14 cellular contexts compared by ENCODE assay signal in the genomic region with DNA sequence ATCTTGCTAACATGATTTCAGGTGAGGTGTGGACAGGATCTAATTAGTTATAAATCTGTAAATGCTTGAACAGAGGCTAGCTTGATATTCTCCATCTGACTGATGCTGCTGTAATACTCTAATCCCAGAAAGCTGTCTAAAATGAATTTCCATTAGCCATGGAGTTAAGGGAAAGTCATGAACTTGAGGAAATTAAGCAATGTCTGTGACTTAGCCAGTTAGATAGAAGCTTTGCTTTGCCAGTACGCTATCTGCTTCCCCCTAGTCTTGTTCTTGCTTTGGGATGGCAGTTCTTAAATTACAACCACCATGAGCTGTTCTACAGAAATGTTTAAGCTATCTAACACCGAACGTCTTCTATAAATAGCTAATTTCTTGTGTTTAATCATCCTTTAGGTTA.
DNase-seq lines count a peak whose midpoint lies in the region; ATAC-seq, FAIRE-seq and TF ChIP-seq lines count a peak whose summit lies in the region.
"Had no signal": no experiment of that assay in that cellular context is flagged by ENCODE, and none has a peak within 500 bp of the region (broad histone marks: within the 10 kb centered on the region; RNA-seq: fewer than 3 reads in every experiment).

No MANE protein-coding gene starts in this region.

- H3K79me2 ChIP-seq in astrocyte (ENCODE audit: insufficient read depth, low read length), result no peaks in the 10 kb centered on the region

- H3K27me3 Mint-ChIP-seq in astrocyte (ENCODE audit: low read depth, unreplicated experiment) (no peaks in the 10 kb centered on the region), mesothelial cell of epicardium (ENCODE audit: low read depth) (no peaks in the 10 kb centered on the region)
- H3K27me3 Mint-ChIP-seq: IgD-negative memory B cell had no signal

- no TSS peak for BruUV-seq in IMR-90 (replicated peaks; lab: Mats Ljungman, UMichigan)

- H3K27ac Mint-ChIP-seq in astrocyte (ENCODE audit: unreplicated experiment) (no peak overlapping the region), mesothelial cell of epicardium (peak overlapping the region; percentile 57)
- H3K27ac Mint-ChIP-seq: CD4-positive, CD25-positive, alpha-beta regulatory T cell; IgD-negative memory B cell had no signal

- H4K8ac ChIP-seq in IMR-90 (ENCODE audit: low read depth in 2 of 2, low read length in 2 of 2), result no peak overlapping the region

- no peak overlapping the region for H2BK120ac ChIP-seq in IMR-90 (ENCODE audit: low read depth, low read length)

- no peak overlapping the region for H2BK15ac ChIP-seq in IMR-90 (ENCODE audit: low read depth, low read length)

- H4K91ac ChIP-seq in IMR-90 (ENCODE audit: insufficient read depth, low read depth, low read length), result no peak overlapping the region

- DNase-seq in GM12892 (ENCODE audit: insufficient read length), result no peak
- peak; percentile 56 for DNase-seq in IMR-90
- DNase-seq in astrocyte (ENCODE audit: low read depth), result peak; percentile 26
- no peak for DNase-seq in mesothelial cell of epicardium (ENCODE audit: low spot score in 2 of 2, unreplicated experiment in 2 of 2)
- DNase-seq in NCI-H1105 (lab: John Stamatoyannopoulos, UW), result no peak
- DNase-seq in sciatic nerve (ENCODE audit: low spot score), result no peak
- no peak for DNase-seq in HuH-7 (ENCODE audit: low spot score)
- no peak for DNase-seq in psoas muscle
- DNase-seq: ACHN; CD4-positive, CD25-positive, alpha-beta regulatory T cell; DMS53 had no signal

- H3K4me2 ChIP-seq in IMR-90 (ENCODE audit: low read depth, low read length), result peak overlapping the region; percentile 27; the same call in 1 of the 2 replicates
- no peak overlapping the region for H3K4me2 ChIP-seq in astrocyte (ENCODE audit: low read length)
- H3K4me2 ChIP-seq: BLaER1 treated with 17β-estradiol and CSF1 and Interleukin-3, amounts not matched to agents 10 nM and 100 nM had no signal

- in situ Hi-C loops in IMR-90 (cut with MboI; ENCODE audit: low sequenced_read_pairs), result no loop called here

- H3K23ac ChIP-seq in IMR-90 (ENCODE audit: low read depth, low read length), result no peak overlapping the region

- CTCF ChIA-PET in IMR-90 (lab: Yijun Ruan, JAX), result no interaction called here

- H3K9me3 ChIP-seq in IMR-90 (ENCODE audit: control insufficient read depth, insufficient read depth, low read length), result no peaks in the 10 kb centered on the region
- no peaks in the 10 kb centered on the region for H3K9me3 ChIP-seq in astrocyte (ENCODE audit: insufficient read depth, low read depth, low read length)
- no peaks in the 10 kb centered on the region for H3K9me3 ChIP-seq in psoas muscle

- H3K36me3 Mint-ChIP-seq in astrocyte (ENCODE audit: low read depth, unreplicated experiment), result peaks cover 5% of the 10 kb centered on the region
- peaks cover 21% of the 10 kb centered on the region for H3K36me3 Mint-ChIP-seq in mesothelial cell of epicardium
- H3K36me3 Mint-ChIP-seq: CD4-positive, CD25-positive, alpha-beta regulatory T cell; IgD-negative memory B cell had no signal

- H3K56ac ChIP-seq in IMR-90 (ENCODE audit: extremely low read depth, insufficient read depth, low read length), result no peak overlapping the region

- H2AK5ac ChIP-seq in IMR-90 (ENCODE audit: low read depth, low read length), result no peak overlapping the region

- H3K4me1 Mint-ChIP-seq in astrocyte (ENCODE audit: low read depth, unreplicated experiment) (peaks cover 9% of the 10 kb centered on the region), mesothelial cell of epicardium (peaks cover 32% of the 10 kb centered on the region)
- H3K4me1 Mint-ChIP-seq: CD4-positive, CD25-positive, alpha-beta regulatory T cell; IgD-negative memory B cell had no signal

- peak overlapping the region; percentile 51; the same call in 1 of the 2 replicates for H3K18ac ChIP-seq in IMR-90 (ENCODE audit: low read depth, low read length)

- H2BK5ac ChIP-seq in IMR-90 (ENCODE audit: low read depth, low read length, poor library complexity, severe bottlenecking), result no peak overlapping the region

- no CpG with 5 or more reads among the region's 3 CpGs for WGBS in IMR-90 (ENCODE audit: extremely low coverage in 2 of 2, insufficient read length in 1 of 2), 2 experiments
- 86 to 88% (median 87%) methylated on average over 3 of the region's 3 CpGs for WGBS in psoas muscle, 3 donors

- H3K27ac ChIP-seq in IMR-90 (ENCODE audit: insufficient read depth, low read length) (no peak overlapping the region), astrocyte (ENCODE audit: low read depth, low read length) (no peak overlapping the region), psoas muscle (no peak overlapping the region)
- H3K27ac ChIP-seq: BLaER1 treated with 17β-estradiol and CSF1 and Interleukin-3, amounts not matched to agents 10 nM and 100 nM had no signal

- H3K4me1 ChIP-seq in IMR-90 (ENCODE audit: control insufficient read depth, insufficient read depth, low read length), result peaks cover 7% of the 10 kb centered on the region
- H3K4me1 ChIP-seq in astrocyte (ENCODE audit: insufficient read depth, low read length), result no peaks in the 10 kb centered on the region
- no peaks in the 10 kb centered on the region for H3K4me1 ChIP-seq in psoas muscle

- no peak overlapping the region for H3K4ac ChIP-seq in IMR-90 (ENCODE audit: low read depth, low read length)

- no peaks in the 10 kb centered on the region for H3K27me3 ChIP-seq in IMR-90 (ENCODE audit: control insufficient read depth, insufficient read depth, low read length)
- no peaks in the 10 kb centered on the region for H3K27me3 ChIP-seq in astrocyte (ENCODE audit: insufficient read depth, low read length)
- no peaks in the 10 kb centered on the region for H3K27me3 ChIP-seq in psoas muscle (ENCODE audit: insufficient read depth in 3 of 3, low read length in 2 of 3)
- H3K27me3 ChIP-seq: BLaER1 treated with 17β-estradiol and CSF1 and Interleukin-3, amounts not matched to agents 10 nM and 100 nM had no signal

- dilution Hi-C loops in IMR-90 (cut with HindIII; ENCODE audit: low sequenced_read_pairs, unreplicated experiment), result no loop called here

- TF ChIP-seq RAD21 in IMR-90 (IDR thresholded peaks at IDR 0.05; ENCODE audit: low read length), result no peak

- no peak overlapping the region for H2BK20ac ChIP-seq in IMR-90 (ENCODE audit: low read depth, low read length)

- no peak overlapping the region for H3K14ac ChIP-seq in IMR-90 (replicated peaks; ENCODE audit: low read depth, low read length)

- FAIRE-seq in GM12892 (lab: Jason Lieb, UNC), result peak; percentile 17
- no peak for FAIRE-seq in astrocyte (lab: Jason Lieb, UNC)

- H3K4me3 ChIP-seq in IMR-90 (ENCODE audit: insufficient read depth, low read depth, low read length) (no peak overlapping the region), astrocyte (ENCODE audit: insufficient read depth, low read depth, low read length) (no peak overlapping the region), psoas muscle (no peak overlapping the region)
- H3K4me3 ChIP-seq: BLaER1 treated with 17β-estradiol and CSF1 and Interleukin-3, amounts not matched to agents 10 nM and 100 nM had no signal

- H3K9me1 ChIP-seq in IMR-90 (ENCODE audit: insufficient read depth, low read length), result peaks cover 2% of the 10 kb centered on the region; the same call in 1 of the 2 replicates

- H4K5ac ChIP-seq in IMR-90 (ENCODE audit: low read depth, low read length), result no peak overlapping the region

- H2AFZ ChIP-seq in IMR-90 (replicated peaks; ENCODE audit: low read length, poor library complexity) (no peak overlapping the region), astrocyte (ENCODE audit: low read depth, low read length) (no peak overlapping the region)

- TF ChIP-seq POLR2A in GM12892 (IDR thresholded peaks at IDR 0.05; ENCODE audit: low read depth, low read length) (no peak), IMR-90 (IDR thresholded peaks at IDR 0.05; ENCODE audit: low read depth, low read length) (no peak)

- TF ChIP-seq CTCF in IMR-90 (conservative IDR thresholded peaks at IDR 0.05; ENCODE audit: low read depth, low read length), result no peak
- TF ChIP-seq CTCF in astrocyte (IDR thresholded peaks at IDR 0.05; ENCODE audit: insufficient read depth, low read depth, low read length), result no peak
- no peak for TF ChIP-seq CTCF in mesothelial cell of epicardium (IDR thresholded peaks at IDR 0.05; ENCODE audit: unreplicated experiment)
- no peak for TF ChIP-seq CTCF in psoas muscle (IDR thresholded peaks at IDR 0.05)

- H3K9ac ChIP-seq in IMR-90 (ENCODE audit: low read depth, low read length) (no peak overlapping the region), astrocyte (ENCODE audit: low read length) (no peak overlapping the region)
- H3K9ac ChIP-seq: BLaER1 treated with 17β-estradiol and CSF1 and Interleukin-3, amounts not matched to agents 10 nM and 100 nM had no signal

- no peak overlapping the region for H2AK9ac ChIP-seq in IMR-90 (replicated peaks; ENCODE audit: low read depth, low read length, poor library complexity)

- intact Hi-C loops in IMR-90 (cut with micrococcal nuclease), result no loop called here
- intact Hi-C loops in sciatic nerve (cut with DNase I), result no loop called here
- intact Hi-C loops in psoas muscle (cut with DNase I), result no loop called here

- H3K36me3 ChIP-seq in IMR-90 (ENCODE audit: control insufficient read depth, insufficient read depth, low read length), result no peaks in the 10 kb centered on the region
- no peaks in the 10 kb centered on the region for H3K36me3 ChIP-seq in astrocyte (ENCODE audit: insufficient read depth, low read length)
- no peaks in the 10 kb centered on the region for H3K36me3 ChIP-seq in psoas muscle (ENCODE audit: insufficient read depth in 1 of 2, low read depth in 1 of 2)

- ATAC-seq in IMR-90 (ENCODE audit: low read depth), result no peak
- no peak for ATAC-seq in sciatic nerve
- no peak for ATAC-seq in psoas muscle
- ATAC-seq: HCT116 had no signal

- H4K20me1 ChIP-seq in IMR-90 (ENCODE audit: insufficient read depth, low read length) (no peaks in the 10 kb centered on the region), astrocyte (ENCODE audit: insufficient read depth, low read length) (no peaks in the 10 kb centered on the region)
- H4K20me1 ChIP-seq: BLaER1 treated with 17β-estradiol and CSF1 and Interleukin-3, amounts not matched to agents 10 nM and 100 nM had no signal

- 0 out of 4 replicates have a peak, but pooled peaks cover 0 to 5% of the 10 kb centered on the region in 2 experiments for H3K79me1 ChIP-seq in IMR-90 (ENCODE audit: low read depth in 1 of 2, low read length in 2 of 2)

- POLR2A ChIA-PET in IMR-90 (lab: Charles Lee; ENCODE audit: unreplicated experiment), result no interaction called here

- no peak overlapping the region for H3K4me3 Mint-ChIP-seq in astrocyte (ENCODE audit: unreplicated experiment)
- H3K4me3 Mint-ChIP-seq in mesothelial cell of epicardium, result no peak overlapping the region
- H3K4me3 Mint-ChIP-seq: CD4-positive, CD25-positive, alpha-beta regulatory T cell; IgD-negative memory B cell had no signal

- H3K9me3 Mint-ChIP-seq in astrocyte (ENCODE audit: unreplicated experiment) (peaks cover 3% of the 10 kb centered on the region), mesothelial cell of epicardium (peaks cover 12% of the 10 kb centered on the region)

Comparison
In these comparisons a context has a peak if more than half of its experiments do, and no peak if none do; other contexts are left out.
1. DNase-seq: peak in IMR-90 (single experiment) and astrocyte (single experiment); none in GM12892 (single experiment), mesothelial cell of epicardium (0 of 2), NCI-H1105 (single experiment), sciatic nerve (single experiment), HuH-7 (single experiment) and psoas muscle (0 of 2).